8 cellular contexts compared by ENCODE assay signal in the genomic region with DNA sequence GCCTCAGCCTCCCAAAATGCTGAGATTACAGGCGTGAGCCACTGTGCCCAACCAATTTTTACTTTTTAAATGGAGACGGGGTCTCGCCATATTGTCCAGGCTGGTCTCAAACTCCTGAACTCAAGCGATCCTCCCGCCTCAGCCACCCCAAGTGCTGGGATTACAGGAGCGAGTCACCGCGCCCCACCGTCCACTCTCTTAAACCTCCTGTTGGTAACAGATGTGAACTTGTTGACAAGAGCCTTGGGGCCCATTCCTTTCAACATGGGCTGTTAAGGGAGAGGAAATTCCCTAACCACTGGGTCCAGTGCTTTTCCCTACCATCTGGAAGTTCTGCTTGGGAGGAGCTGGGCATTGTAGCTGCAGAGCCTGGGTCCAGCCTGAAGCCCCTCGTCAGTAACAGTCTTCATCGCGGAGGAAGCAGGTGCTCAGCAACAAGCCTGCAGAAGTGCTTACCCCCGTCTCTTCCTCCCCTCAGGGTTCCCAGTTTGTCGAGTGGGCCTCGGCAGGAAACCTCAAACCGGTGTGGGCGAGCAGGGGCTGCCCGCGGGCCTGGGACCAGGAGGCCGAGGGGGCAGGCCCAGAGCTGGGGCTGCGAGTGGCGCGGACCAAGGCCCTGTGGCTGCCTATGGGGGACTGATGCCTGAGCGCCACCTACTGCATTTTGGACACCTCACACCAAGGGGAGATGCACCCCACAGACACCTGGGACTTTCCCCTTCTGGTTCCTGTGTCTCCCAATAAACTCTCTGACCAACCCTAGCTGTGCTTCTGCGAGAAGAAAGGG. TPM values are rescaled to one million over a fixed set of nuclear protein-coding genes. Genes with fewer than 3 reads are reported as not detected.
DNase-seq lines count a peak whose midpoint lies in the region; ATAC-seq and TF ChIP-seq lines count a peak whose summit lies in the region.

No MANE protein-coding gene starts in this region.

- no peaks in the 10 kb centered on the region for H3K9me3 ChIP-seq in psoas muscle

- WGBS in psoas muscle, 3 donors, result 83 to 88% (median 87%) methylated on average over 25 of the region's 25 CpGs

- no peak overlapping the region for H3K4me3 ChIP-seq in psoas muscle

- DNase-seq in CD1c-positive myeloid dendritic cell (ENCODE audit: extremely low spot score), result peak; percentile 66
- peak; percentile 50 for DNase-seq in MV-4-11 (lab: John Stamatoyannopoulos, UW)
- DNase-seq in activated effector memory CD4-positive, alpha-beta T cell treated with anti-CD3 and anti-CD28 coated beads, Interleukin-2, amount 50 U/mL, for 16 hours, result peak; percentile 91
- peak in 1 of 2 donors; percentile 66 for DNase-seq in psoas muscle
- no peak for DNase-seq in caudate nucleus (lab: John Stamatoyannopoulos, UW)
- no peak for DNase-seq in HCEC 1CT
- DNase-seq in omental fat pad (ENCODE audit: low spot score), result no peak

- H3K4me1 ChIP-seq in psoas muscle, result peaks cover 5% of the 10 kb centered on the region

- peak overlapping the region; percentile 16 for H3K27ac ChIP-seq in psoas muscle
- H3K27ac ChIP-seq in caudate nucleus (ENCODE audit: low read depth, low read length), result no peak overlapping the region

- intact Hi-C loops in psoas muscle (cut with DNase I), result no loop called here

- H3K36me3 ChIP-seq in psoas muscle (ENCODE audit: insufficient read depth in 1 of 2, low read depth in 1 of 2), result peaks cover 0 to 17% of the 10 kb centered on the region in 2 donors

- ATAC-seq in GM19467 (IDR thresholded peaks at IDR 0.05; ENCODE audit: unreplicated experiment), result peak; percentile 50
- ATAC-seq in psoas muscle, result no peak
- no peak for ATAC-seq in omental fat pad (ENCODE audit: low FRiP score)

- TF ChIP-seq CTCF in psoas muscle (IDR thresholded peaks at IDR 0.05) (no peak), omental fat pad (IDR thresholded peaks at IDR 0.05) (no peak)

- H3K27me3 ChIP-seq in psoas muscle (ENCODE audit: insufficient read depth in 3 of 3, low read length in 2 of 3), result no peaks in the 10 kb centered on the region

RNA-seq across cellular contexts. Expression of gene FLT3LG, which starts 4.0 kb away (rescaled TPM):
- total RNA-seq in psoas muscle, result 1 to 10 TPM; 1.9 to 3.2 (median 2.5) TPM
- polyA plus RNA-seq in psoas muscle, result 1 to 10 TPM; 1.9 to 4.5 (median 4.1) TPM
- total RNA-seq in omental fat pad, result 10 to 100 TPM in 1 of 4 donors, 1 to 10 TPM in 3; 2.3 to 11.2 (median 2.6) TPM

RNA-seq across cellular contexts. Expression of gene ALDH16A1, which starts 17.0 kb away (rescaled TPM):
- 10 to 100 TPM in 1 of 4 donors, 1 to 10 TPM in 3; 6.5 to 11.1 (median 7.7) TPM for total RNA-seq in psoas muscle
- 10 to 100 TPM in 1 of 3 donors, 1 to 10 TPM in 2; 3.6 to 12.9 (median 5.7) TPM for polyA plus RNA-seq in psoas muscle
- 10 to 100 TPM; 20.3 to 48.1 (median 34.6) TPM for total RNA-seq in omental fat pad

RNA-seq across cellular contexts. Expression of gene RPL13A, which starts 17.4 kb away (rescaled TPM):
- 1,000 to 10,000 TPM; 1,392 to 2,022 (median 1,763) TPM for total RNA-seq in psoas muscle
- polyA plus RNA-seq in psoas muscle, result 1,000 to 10,000 TPM; 1,992 to 2,955 (median 2,046) TPM
- 1,000 to 10,000 TPM; 2,551 to 3,862 (median 3,160) TPM for total RNA-seq in omental fat pad

RNA-seq across cellular contexts. Expression of gene PIH1D1, which starts 18.4 kb away (rescaled TPM):
- total RNA-seq in psoas muscle (10 to 100 TPM; 37.2 to 60.1 (median 43.1) TPM), omental fat pad (10 to 100 TPM; 52.7 to 87.4 (median 75.7) TPM)
- polyA plus RNA-seq in psoas muscle, result 10 to 100 TPM; 46.4 to 69.8 (median 52.2) TPM

RNA-seq across cellular contexts. Expression of gene RPS11, which starts 26.2 kb away (rescaled TPM):
- total RNA-seq in psoas muscle, result 1,000 to 10,000 TPM; 1,146 to 1,506 (median 1,232) TPM
- polyA plus RNA-seq in psoas muscle, result 1,000 to 10,000 TPM; 2,461 to 3,844 (median 3,134) TPM
- total RNA-seq in omental fat pad, result 1,000 to 10,000 TPM; 3,715 to 4,750 (median 4,286) TPM

Comparison
In these comparisons a context has a peak if more than half of its experiments do, and no peak if none do; other contexts are left out.
1. DNase-seq: peak in CD1c-positive myeloid dendritic cell (single experiment), MV-4-11 (single experiment) and activated effector memory CD4-positive, alpha-beta T cell treated with anti-CD3 and anti-CD28 coated beads, Interleukin-2, amount 50 U/mL, for 16 hours (single experiment); none in caudate nucleus (0 of 61), HCEC 1CT (single experiment) and omental fat pad (single experiment).